ENCODE assay signal across 13 cellular contexts in genomic region chr10:110773693-110774068, GRCh38.
DNase-seq lines count a peak whose midpoint lies in the region; ATAC-seq and TF ChIP-seq lines count a peak whose summit lies in the region.
"Had no signal": no experiment of that assay in that cellular context is flagged by ENCODE, and none has a peak within 500 bp of the region (broad histone marks: within the 10 kb centered on the region; RNA-seq: fewer than 3 reads in every experiment).

No MANE protein-coding gene starts in this region.

- peaks cover 0 to 2% of the 10 kb centered on the region in 2 donors for H3K36me3 Mint-ChIP-seq in stimulated activated naive B cell treated with anti-CD40 and anti-IgM and Interleukin-4, amounts not matched to agents 10 μg/mL and 1 μg/mL and 100 μg/mL, for 72 hours
- no peaks in the 10 kb centered on the region for H3K36me3 Mint-ChIP-seq in progenitor cell of endocrine pancreas (ENCODE audit: insufficient read depth)

- H3K9me3 Mint-ChIP-seq in stimulated activated naive B cell treated with anti-CD40 and anti-IgM and Interleukin-4, amounts not matched to agents 10 μg/mL and 1 μg/mL and 100 μg/mL, for 72 hours: peaks cover 0 to 6% of the 10 kb centered on the region in 2 donors
- H3K9me3 Mint-ChIP-seq in progenitor cell of endocrine pancreas (ENCODE audit: low read depth): no peaks in the 10 kb centered on the region

- peaks cover 7% of the 10 kb centered on the region in 2 donors for H3K27me3 Mint-ChIP-seq in stimulated activated naive B cell treated with anti-CD40 and anti-IgM and Interleukin-4, amounts not matched to agents 10 μg/mL and 1 μg/mL and 100 μg/mL, for 72 hours
- H3K27me3 Mint-ChIP-seq in progenitor cell of endocrine pancreas: peaks cover 3% of the 10 kb centered on the region

- intact Hi-C loops in left ventricle myocardium inferior (cut with micrococcal nuclease) (no loop called here), left cardiac atrium (cut with DNase I) (no loop called here)

- H3K4me3 ChIP-seq in left ventricle myocardium inferior (no peak overlapping the region), RWPE2 (ENCODE audit: severe bottlenecking) (no peak overlapping the region), brain microvascular endothelial cell (ENCODE audit: low read depth, low read length) (no peak overlapping the region)

- H3K27ac Mint-ChIP-seq in stimulated activated naive B cell treated with anti-CD40 and anti-IgM and Interleukin-4, amounts not matched to agents 10 μg/mL and 1 μg/mL and 100 μg/mL, for 72 hours: peak overlapping the region; percentile 39
- H3K27ac Mint-ChIP-seq in progenitor cell of endocrine pancreas: no peak overlapping the region

- peak overlapping the region in 1 of 2 donors; percentile 6 for H3K4me3 Mint-ChIP-seq in stimulated activated naive B cell treated with anti-CD40 and anti-IgM and Interleukin-4, amounts not matched to agents 10 μg/mL and 1 μg/mL and 100 μg/mL, for 72 hours
- H3K4me3 Mint-ChIP-seq in progenitor cell of endocrine pancreas (ENCODE audit: low read depth): no peak overlapping the region

- DNase-seq in left ventricle myocardium inferior (no peak), left cardiac atrium (no peak), RWPE2 (ENCODE audit: low spot score) (no peak), brain microvascular endothelial cell (no peak), progenitor cell of endocrine pancreas (ENCODE audit: low spot score, unreplicated experiment) (no peak), NCI-H2107 treated with DMSO at 0.1 percent for 48 hours (lab: John Stamatoyannopoulos, UW; ENCODE audit: unreplicated experiment) (no peak), GM03348 (ENCODE audit: low spot score) (no peak)
- DNase-seq in stimulated activated naive B cell treated with anti-CD40 and anti-IgM and Interleukin-4, amounts not matched to agents 10 μg/mL and 1 μg/mL and 100 μg/mL, for 72 hours: no peak
- DNase-seq: amniotic stem cell, BE2C, DMS79 treated with DMSO at 0.1 percent for 48 hours, NCI-H146 had no signal

- H3K27ac ChIP-seq in left ventricle myocardium inferior (replicated peaks) (peak overlapping the region; percentile 85), RWPE2 (ENCODE audit: poor library complexity, severe bottlenecking) (peak overlapping the region; percentile 26), brain microvascular endothelial cell (peak overlapping the region; percentile 58)
- H3K27ac ChIP-seq: foreskin keratinocyte had no signal

- H3K27me3 ChIP-seq in left ventricle myocardium inferior (ENCODE audit: low read depth): no peaks in the 10 kb centered on the region
- H3K27me3 ChIP-seq in RWPE2 (ENCODE audit: insufficient read depth, poor library complexity, severe bottlenecking): no peaks in the 10 kb centered on the region
- no peaks in the 10 kb centered on the region for H3K27me3 ChIP-seq in brain microvascular endothelial cell (replicated peaks)
- H3K27me3 ChIP-seq: BE2C had no signal

- H3K4me1 Mint-ChIP-seq in stimulated activated naive B cell treated with anti-CD40 and anti-IgM and Interleukin-4, amounts not matched to agents 10 μg/mL and 1 μg/mL and 100 μg/mL, for 72 hours: peaks cover 21 to 56% of the 10 kb centered on the region in 2 donors
- peaks cover 9% of the 10 kb centered on the region for H3K4me1 Mint-ChIP-seq in progenitor cell of endocrine pancreas (ENCODE audit: low read depth)

- ATAC-seq in left cardiac atrium (no peak), RWPE2 (ENCODE audit: low read depth) (no peak; the same call in 2 of the 3 replicates)
- ATAC-seq in stimulated activated naive B cell treated with anti-CD40 and anti-IgM and Interleukin-4, amounts not matched to agents 10 μg/mL and 1 μg/mL and 100 μg/mL, for 72 hours (replicated peaks): no peak

- H3K36me3 ChIP-seq in left ventricle myocardium inferior (no peaks in the 10 kb centered on the region), RWPE2 (ENCODE audit: low read depth) (no peaks in the 10 kb centered on the region), brain microvascular endothelial cell (replicated peaks) (no peaks in the 10 kb centered on the region)
- H3K36me3 ChIP-seq: BE2C had no signal

- peaks cover 92% of the 10 kb centered on the region for H3K4me1 ChIP-seq in left ventricle myocardium inferior
- H3K4me1 ChIP-seq in RWPE2 (ENCODE audit: insufficient read depth, poor library complexity, severe bottlenecking): peaks cover 21% of the 10 kb centered on the region

- in situ Hi-C loops in brain microvascular endothelial cell (cut with HindIII; ENCODE audit: low pct_ligation_motif_present, low sequenced_read_pairs): no loop called here

- TF ChIP-seq CTCF in left ventricle myocardium inferior (IDR thresholded peaks at IDR 0.05; ENCODE audit: borderline replicate concordance) (no peak), RWPE2 (IDR thresholded peaks at IDR 0.05; ENCODE audit: poor library complexity, severe bottlenecking) (no peak), brain microvascular endothelial cell (IDR thresholded peaks at IDR 0.05; ENCODE audit: low read depth, low read length, missing control alignments) (no peak), progenitor cell of endocrine pancreas (IDR thresholded peaks at IDR 0.05; ENCODE audit: unreplicated experiment) (no peak)

- H3K9me3 ChIP-seq in left ventricle myocardium inferior (replicated peaks): no peaks in the 10 kb centered on the region
- no peaks in the 10 kb centered on the region for H3K9me3 ChIP-seq in RWPE2 (ENCODE audit: severe bottlenecking)
- H3K9me3 ChIP-seq: BE2C had no signal

Comparison
In these comparisons a context has a peak if more than half of its experiments do, and no peak if none do; other contexts are left out.
1. H3K27ac ChIP-seq: peak in every context shown above with its lines; median percentile 85 in left ventricle myocardium inferior; 58 in brain microvascular endothelial cell; 26 in RWPE2.